1 cellular context compared by ENCODE assay signal in genomic region chr2:217952409-217952808, GRCh38.
TF ChIP-seq lines count a peak whose summit lies in the region.

No MANE protein-coding gene starts in this region.

TF ChIP-seq in GM23338, 12 proteins besides CTCF, POLR2A, EP300 and RAD21 (continued from another document):
- TF ChIP-seq ZNF462 (CRISPR knock-in tag; IDR thresholded peaks at IDR 0.05), result no peak
- no peak for TF ChIP-seq STAT1 (IDR thresholded peaks at IDR 0.05; ENCODE audit: unreplicated experiment)
- TF ChIP-seq POLR2AphosphoS5 (IDR thresholded peaks at IDR 0.05; ENCODE audit: low read depth), result no peak
- no peak for TF ChIP-seq EZH2 (IDR thresholded peaks at IDR 0.05; ENCODE audit: low read depth, unreplicated experiment)
- no peak for TF ChIP-seq ETS1 (IDR thresholded peaks at IDR 0.05)
- TF ChIP-seq REST (IDR thresholded peaks at IDR 0.05; ENCODE audit: unreplicated experiment), result no peak
- TF ChIP-seq NANOG (IDR thresholded peaks at IDR 0.05; ENCODE audit: borderline replicate concordance), result no peak
TF ChIP-seq in GM23338: peak in this region for 0.
